In the genomic region with DNA sequence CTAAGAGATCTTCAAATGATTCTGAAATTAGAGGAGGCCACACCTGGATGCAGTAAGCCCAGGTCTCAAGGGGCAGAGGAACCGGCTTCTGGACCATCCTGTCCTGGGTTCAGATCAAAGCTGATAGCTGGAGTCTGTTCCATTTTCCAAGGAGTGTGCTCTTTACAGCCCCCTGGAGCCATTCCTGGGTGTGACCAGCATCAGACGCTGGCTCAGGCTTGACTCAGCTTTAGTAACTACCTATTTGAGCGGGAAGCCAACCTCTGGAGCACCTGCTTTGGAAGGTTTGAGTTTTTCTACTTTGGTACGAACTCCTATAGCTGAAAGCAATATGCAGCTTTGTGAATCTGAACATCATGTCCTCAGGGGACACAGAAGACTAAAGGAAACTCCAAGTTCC, we compare ENCODE assay signal across 24 cellular contexts. TPM values are rescaled to one million over a fixed set of nuclear protein-coding genes. Genes with fewer than 3 reads are reported as not detected.
DNase-seq lines count a peak whose midpoint lies in the region; TF ChIP-seq lines count a peak whose summit lies in the region.
"Had no signal": no experiment of that assay in that cellular context is flagged by ENCODE, and none has a peak within 500 bp of the region (broad histone marks: within the 10 kb centered on the region; RNA-seq: fewer than 3 reads in every experiment).

No MANE protein-coding gene starts in this region.

- H3K27me3 ChIP-seq in WERI-Rb-1 (ENCODE audit: insufficient read depth, low read depth, severe bottlenecking) = no peaks in the 10 kb centered on the region
- H3K27me3 ChIP-seq: Peyer's patch had no signal

- no peaks in the 10 kb centered on the region for H3K36me3 Mint-ChIP-seq in activated naive CD8-positive, alpha-beta T cell treated with anti-CD3 and anti-CD28 coated beads for 36 hours
- H3K36me3 Mint-ChIP-seq in mesothelial cell of epicardium = no peaks in the 10 kb centered on the region
- H3K36me3 Mint-ChIP-seq: IgD-negative memory B cell; naive thymus-derived CD8-positive, alpha-beta T cell had no signal

- TF ChIP-seq CTCF in WERI-Rb-1 (IDR thresholded peaks at IDR 0.05; ENCODE audit: low read depth, low read length) (peak; percentile 34), foreskin fibroblast (IDR thresholded peaks at IDR 0.05; ENCODE audit: low read depth, low read length) (no peak), mesothelial cell of epicardium (IDR thresholded peaks at IDR 0.05; ENCODE audit: unreplicated experiment) (no peak)

- no peak overlapping the region for H3K27ac ChIP-seq in WERI-Rb-1
- H3K27ac ChIP-seq: esophagus squamous epithelium, pancreas, Peyer's patch, SK-N-MC, tibial artery had no signal

- H3K4me3 Mint-ChIP-seq in activated naive CD8-positive, alpha-beta T cell treated with anti-CD3 and anti-CD28 coated beads for 36 hours = no peak overlapping the region
- H3K4me3 Mint-ChIP-seq in mesothelial cell of epicardium = no peak overlapping the region
- H3K4me3 Mint-ChIP-seq: naive thymus-derived CD8-positive, alpha-beta T cell; stimulated activated naive CD8-positive, alpha-beta T cell treated with anti-CD3 and anti-CD28 coated beads, Interleukin-15, amount 100 ng/mL, for 72 hours had no signal

- H3K4me1 Mint-ChIP-seq in activated naive CD8-positive, alpha-beta T cell treated with anti-CD3 and anti-CD28 coated beads for 36 hours = no peaks in the 10 kb centered on the region
- no peaks in the 10 kb centered on the region for H3K4me1 Mint-ChIP-seq in mesothelial cell of epicardium
- H3K4me1 Mint-ChIP-seq: IgD-negative memory B cell; naive thymus-derived CD8-positive, alpha-beta T cell; stimulated activated naive CD8-positive, alpha-beta T cell treated with anti-CD3 and anti-CD28 coated beads, Interleukin-15, amount 100 ng/mL, for 72 hours had no signal

- no peak overlapping the region for H3K27ac Mint-ChIP-seq in activated naive CD8-positive, alpha-beta T cell treated with anti-CD3 and anti-CD28 coated beads for 36 hours
- H3K27ac Mint-ChIP-seq in mesothelial cell of epicardium = no peak overlapping the region
- H3K27ac Mint-ChIP-seq: IgD-negative memory B cell; naive thymus-derived CD8-positive, alpha-beta T cell; stimulated activated naive CD8-positive, alpha-beta T cell treated with anti-CD3 and anti-CD28 coated beads, Interleukin-15, amount 100 ng/mL, for 72 hours had no signal

- no peaks in the 10 kb centered on the region for H3K9me3 Mint-ChIP-seq in activated naive CD8-positive, alpha-beta T cell treated with anti-CD3 and anti-CD28 coated beads for 36 hours
- H3K9me3 Mint-ChIP-seq in mesothelial cell of epicardium = no peaks in the 10 kb centered on the region
- H3K9me3 Mint-ChIP-seq: IgD-negative memory B cell; naive thymus-derived CD8-positive, alpha-beta T cell; stimulated activated naive CD8-positive, alpha-beta T cell treated with anti-CD3 and anti-CD28 coated beads, Interleukin-15, amount 100 ng/mL, for 72 hours had no signal

- no peaks in the 10 kb centered on the region for H3K36me3 ChIP-seq in WERI-Rb-1
- H3K36me3 ChIP-seq: esophagus squamous epithelium, pancreas, Peyer's patch, tibial artery had no signal

- DNase-seq in ELR (ENCODE audit: low read depth) = peak; percentile 52
- peak; percentile 10 for DNase-seq in HuH-7 (ENCODE audit: low spot score)
- no peak for DNase-seq in WERI-Rb-1
- peak; percentile 64 for DNase-seq in islet precursor cell
- DNase-seq in activated naive CD8-positive, alpha-beta T cell treated with anti-CD3 and anti-CD28 coated beads for 36 hours = no peak
- DNase-seq in foreskin fibroblast = no peak
- no peak for DNase-seq in mesothelial cell of epicardium (ENCODE audit: low spot score in 2 of 2, unreplicated experiment in 2 of 2)
- DNase-seq: activated CD8-positive, alpha-beta memory T cell treated with anti-CD3 and anti-CD28 coated beads, Interleukin-2, amount 50 U/mL, for 48 hours; AML-193; effector memory CD4-positive, alpha-beta T cell; esophagus squamous epithelium; naive thymus-derived CD8-positive, alpha-beta T cell; NCI-H1694 treated with DMSO at 0.1 percent for 48 hours; NCI-H2227 treated with DMSO at 0.1 percent for 48 hours; pancreas; Peyer's patch; right cardiac atrium; stimulated activated CD4-positive, alpha-beta T cell treated with anti-CD3 and anti-CD28 coated beads, Interleukin-12 subunit alpha, Interleukin-12 subunit beta, amount 100 ng/mL, for 4 hours; stimulated activated naive CD8-positive, alpha-beta T cell treated with anti-CD3 and anti-CD28 coated beads, Interleukin-15, amount 100 ng/mL, for 72 hours; tibial artery had no signal

- H3K4me3 ChIP-seq in WERI-Rb-1 (ENCODE audit: low read depth, low read length) = no peak overlapping the region
- no peak overlapping the region for H3K4me3 ChIP-seq in foreskin fibroblast (ENCODE audit: low read depth in 1 of 2, low read length in 2 of 2)
- H3K4me3 ChIP-seq: esophagus squamous epithelium, pancreas, Peyer's patch, SK-N-MC, tibial artery had no signal

- no peaks in the 10 kb centered on the region for H3K9me3 ChIP-seq in WERI-Rb-1 (ENCODE audit: severe bottlenecking)
- H3K9me3 ChIP-seq: esophagus squamous epithelium, pancreas, Peyer's patch, tibial artery had no signal

- peaks cover 9% of the 10 kb centered on the region for H3K27me3 Mint-ChIP-seq in activated naive CD8-positive, alpha-beta T cell treated with anti-CD3 and anti-CD28 coated beads for 36 hours
- H3K27me3 Mint-ChIP-seq in mesothelial cell of epicardium (ENCODE audit: low read depth) = peaks cover 65% of the 10 kb centered on the region

RNA-seq across cellular contexts. Expression of a gene that starts 12.9 kb away (rescaled TPM):
- 1 to 10 TPM; 9.3 to 9.6 TPM for total RNA-seq in activated naive CD8-positive, alpha-beta T cell treated with anti-CD3 and anti-CD28 coated beads for 36 hours
- 58.2 to 63.1 TPM (median 60.8 TPM) in 3 replicates for total RNA-seq in mesothelial cell of epicardium

RNA-seq across cellular contexts. Expression of a gene that starts 32.2 kb away (rescaled TPM):
- not detected for total RNA-seq in activated naive CD8-positive, alpha-beta T cell treated with anti-CD3 and anti-CD28 coated beads for 36 hours
- total RNA-seq in mesothelial cell of epicardium = not detected in 3 replicates
- total RNA-seq: cerebellum; esophagus squamous epithelium; mesenteric fat pad; naive thymus-derived CD8-positive, alpha-beta T cell; pancreas; Peyer's patch; right cardiac atrium had no signal

RNA-seq across cellular contexts. Expression of a gene that starts 56.6 kb away (rescaled TPM):
- total RNA-seq in activated naive CD8-positive, alpha-beta T cell treated with anti-CD3 and anti-CD28 coated beads for 36 hours = 10 to 100 TPM; 24.3 to 25.6 TPM
- total RNA-seq in mesothelial cell of epicardium = not detected in 3 replicates
- total RNA-seq: esophagus squamous epithelium, mesenteric fat pad, Peyer's patch had no signal

Comparison
In these comparisons a context has a peak if more than half of its experiments do, and no peak if none do; other contexts are left out.
1. DNase-seq: peak in ELR (single experiment), HuH-7 (single experiment) and islet precursor cell (single experiment); none in WERI-Rb-1 (single experiment), activated naive CD8-positive, alpha-beta T cell treated with anti-CD3 and anti-CD28 coated beads for 36 hours (single experiment), foreskin fibroblast (0 of 2) and mesothelial cell of epicardium (0 of 2).
2. RNA of a gene that starts 56.6 kb away (total RNA-seq): 24.3 to 25.6 TPM in activated naive CD8-positive, alpha-beta T cell treated with anti-CD3 and anti-CD28 coated beads for 36 hours; not detected in mesothelial cell of epicardium; every median in the first group is over 10 times any median in the second.